ENCODE assay signal across 16 cellular contexts in genomic region chr2:239054921-239055320, GRCh38.
A peak's percentile ranks its signal among the peaks of the same experiment; 100 is the strongest.
DNase-seq lines count a peak whose midpoint lies in the region; ATAC-seq and TF ChIP-seq lines count a peak whose summit lies in the region.
"Had no signal": no experiment of that assay in that cellular context is flagged by ENCODE, and none has a peak within 500 bp of the region (broad histone marks: within the 10 kb centered on the region; RNA-seq: fewer than 3 reads in every experiment).

No MANE protein-coding gene starts in this region.

- no peak overlapping the region for H3K4me3 Mint-ChIP-seq in natural killer cell treated with Interleukin-12 subunit alpha and Interleukin-12 subunit beta and Interleukin-15 and Interleukin-18, amount 100 ng/mL, for 72 hours
- no peak overlapping the region for H3K4me3 Mint-ChIP-seq in natural killer cell
- H3K4me3 Mint-ChIP-seq in neural progenitor cell = no peak overlapping the region
- no peak overlapping the region for H3K4me3 Mint-ChIP-seq in stimulated activated effector memory CD8-positive, alpha-beta T cell treated with anti-CD3 and anti-CD28 coated beads, Interleukin-12 subunit alpha, Interleukin-12 subunit beta, amount 100 ng/mL, for 72 hours
- no peak overlapping the region for H3K4me3 Mint-ChIP-seq in activated CD4-positive, alpha-beta T cell treated with anti-CD3 and anti-CD28 coated beads, Interleukin-2, amount 10 ng/mL, durations not matched to agents 24 days and 14 days
- H3K4me3 Mint-ChIP-seq: CD4-positive, CD25-positive, alpha-beta regulatory T cell; CD8-positive, alpha-beta T cell had no signal

- peak; percentile 5 for DNase-seq in natural killer cell treated with Interleukin-12 subunit alpha and Interleukin-12 subunit beta and Interleukin-15 and Interleukin-18, amount 100 ng/mL, for 72 hours (ENCODE audit: low spot score)
- DNase-seq in natural killer cell (no peak), neural progenitor cell (ENCODE audit: low spot score) (no peak), sciatic nerve (ENCODE audit: low spot score) (peak; percentile 35), NAMALWA (ENCODE audit: low spot score) (no peak)
- DNase-seq in stimulated activated effector memory CD8-positive, alpha-beta T cell treated with anti-CD3 and anti-CD28 coated beads, Interleukin-12 subunit alpha, Interleukin-12 subunit beta, amount 100 ng/mL, for 72 hours (ENCODE audit: low spot score in 2 of 2) = no peak
- no peak for DNase-seq in activated CD4-positive, alpha-beta T cell treated with anti-CD3 and anti-CD28 coated beads, Interleukin-2, amount 10 ng/mL, durations not matched to agents 24 days and 14 days
- DNase-seq: C1 segment of cervical spinal cord; Caco-2; CD4-positive, CD25-positive, alpha-beta regulatory T cell; CD8-positive, alpha-beta T cell; DMS153; DND-41; GM23248; H7; HCEC 1CT had no signal

- intact Hi-C loops in natural killer cell (cut with micrococcal nuclease) = no loop called here
- intact Hi-C loops in sciatic nerve (cut with DNase I) = no loop called here
- intact Hi-C loops in activated CD4-positive, alpha-beta T cell treated with anti-CD3 and anti-CD28 coated beads, Interleukin-2, amount 10 ng/mL, durations not matched to agents 24 days and 14 days (cut with micrococcal nuclease) = no loop called here

- no peak overlapping the region for H3K27ac ChIP-seq in neural progenitor cell
- H3K27ac ChIP-seq: GM23248 had no signal

- no peaks in the 10 kb centered on the region for H3K4me1 ChIP-seq in neural progenitor cell
- H3K4me1 ChIP-seq: Caco-2 had no signal

- H4K20me1 ChIP-seq in neural progenitor cell (ENCODE audit: low read depth) = no peaks in the 10 kb centered on the region

- TF ChIP-seq CTCF in natural killer cell (IDR thresholded peaks at IDR 0.05) (no peak), neural progenitor cell (IDR thresholded peaks at IDR 0.05) (no peak)

- no peaks in the 10 kb centered on the region for H3K36me3 ChIP-seq in neural progenitor cell

- H3K36me3 Mint-ChIP-seq in natural killer cell treated with Interleukin-12 subunit alpha and Interleukin-12 subunit beta and Interleukin-15 and Interleukin-18, amount 100 ng/mL, for 72 hours = no peaks in the 10 kb centered on the region
- no peaks in the 10 kb centered on the region for H3K36me3 Mint-ChIP-seq in natural killer cell
- H3K36me3 Mint-ChIP-seq in neural progenitor cell = peaks cover 9% of the 10 kb centered on the region
- H3K36me3 Mint-ChIP-seq in stimulated activated effector memory CD8-positive, alpha-beta T cell treated with anti-CD3 and anti-CD28 coated beads, Interleukin-12 subunit alpha, Interleukin-12 subunit beta, amount 100 ng/mL, for 72 hours = peaks cover 36% of the 10 kb centered on the region
- peaks cover 18% of the 10 kb centered on the region for H3K36me3 Mint-ChIP-seq in activated CD4-positive, alpha-beta T cell treated with anti-CD3 and anti-CD28 coated beads, Interleukin-2, amount 10 ng/mL, durations not matched to agents 24 days and 14 days (ENCODE audit: low read depth)

- H3K4me3 ChIP-seq in neural progenitor cell = no peak overlapping the region
- H3K4me3 ChIP-seq: GM23248 had no signal

- no peaks in the 10 kb centered on the region for H3K27me3 Mint-ChIP-seq in natural killer cell treated with Interleukin-12 subunit alpha and Interleukin-12 subunit beta and Interleukin-15 and Interleukin-18, amount 100 ng/mL, for 72 hours
- no peaks in the 10 kb centered on the region for H3K27me3 Mint-ChIP-seq in natural killer cell (ENCODE audit: low read depth in 2 of 2)
- no peaks in the 10 kb centered on the region for H3K27me3 Mint-ChIP-seq in neural progenitor cell (ENCODE audit: insufficient read depth, low read depth)
- H3K27me3 Mint-ChIP-seq in activated CD4-positive, alpha-beta T cell treated with anti-CD3 and anti-CD28 coated beads, Interleukin-2, amount 10 ng/mL, durations not matched to agents 24 days and 14 days = no peaks in the 10 kb centered on the region
- H3K27me3 Mint-ChIP-seq: CD4-positive, CD25-positive, alpha-beta regulatory T cell had no signal

- H3K9me3 Mint-ChIP-seq in natural killer cell treated with Interleukin-12 subunit alpha and Interleukin-12 subunit beta and Interleukin-15 and Interleukin-18, amount 100 ng/mL, for 72 hours = no peaks in the 10 kb centered on the region
- H3K9me3 Mint-ChIP-seq in natural killer cell (no peaks in the 10 kb centered on the region), neural progenitor cell (no peaks in the 10 kb centered on the region)
- H3K9me3 Mint-ChIP-seq in stimulated activated effector memory CD8-positive, alpha-beta T cell treated with anti-CD3 and anti-CD28 coated beads, Interleukin-12 subunit alpha, Interleukin-12 subunit beta, amount 100 ng/mL, for 72 hours = no peaks in the 10 kb centered on the region
- H3K9me3 Mint-ChIP-seq in activated CD4-positive, alpha-beta T cell treated with anti-CD3 and anti-CD28 coated beads, Interleukin-2, amount 10 ng/mL, durations not matched to agents 24 days and 14 days = no peaks in the 10 kb centered on the region
- H3K9me3 Mint-ChIP-seq: CD8-positive, alpha-beta T cell had no signal

- no peak overlapping the region for H2AFZ ChIP-seq in neural progenitor cell (replicated peaks)
- H2AFZ ChIP-seq: GM23248 had no signal

- no peaks in the 10 kb centered on the region for H3F3A ChIP-seq in neural progenitor cell (ENCODE audit: low read depth)

- no peaks in the 10 kb centered on the region for H3K4me1 Mint-ChIP-seq in natural killer cell treated with Interleukin-12 subunit alpha and Interleukin-12 subunit beta and Interleukin-15 and Interleukin-18, amount 100 ng/mL, for 72 hours (ENCODE audit: low read depth in 2 of 2)
- H3K4me1 Mint-ChIP-seq in natural killer cell = peaks cover 0 to 4% of the 10 kb centered on the region in 2 donors
- H3K4me1 Mint-ChIP-seq in neural progenitor cell = no peaks in the 10 kb centered on the region
- H3K4me1 Mint-ChIP-seq in stimulated activated effector memory CD8-positive, alpha-beta T cell treated with anti-CD3 and anti-CD28 coated beads, Interleukin-12 subunit alpha, Interleukin-12 subunit beta, amount 100 ng/mL, for 72 hours = peaks cover 6% of the 10 kb centered on the region
- no peaks in the 10 kb centered on the region for H3K4me1 Mint-ChIP-seq in activated CD4-positive, alpha-beta T cell treated with anti-CD3 and anti-CD28 coated beads, Interleukin-2, amount 10 ng/mL, durations not matched to agents 24 days and 14 days
- H3K4me1 Mint-ChIP-seq: CD4-positive, CD25-positive, alpha-beta regulatory T cell had no signal

- no peaks in the 10 kb centered on the region for H3K9me3 ChIP-seq in neural progenitor cell (ENCODE audit: low read depth)
- H3K9me3 ChIP-seq: Caco-2 had no signal

- H3K27ac Mint-ChIP-seq in natural killer cell treated with Interleukin-12 subunit alpha and Interleukin-12 subunit beta and Interleukin-15 and Interleukin-18, amount 100 ng/mL, for 72 hours = no peak overlapping the region
- no peak overlapping the region for H3K27ac Mint-ChIP-seq in natural killer cell
- peak overlapping the region; percentile 47 for H3K27ac Mint-ChIP-seq in neural progenitor cell
- H3K27ac Mint-ChIP-seq in stimulated activated effector memory CD8-positive, alpha-beta T cell treated with anti-CD3 and anti-CD28 coated beads, Interleukin-12 subunit alpha, Interleukin-12 subunit beta, amount 100 ng/mL, for 72 hours = no peak overlapping the region
- H3K27ac Mint-ChIP-seq in activated CD4-positive, alpha-beta T cell treated with anti-CD3 and anti-CD28 coated beads, Interleukin-2, amount 10 ng/mL, durations not matched to agents 24 days and 14 days = no peak overlapping the region
- H3K27ac Mint-ChIP-seq: CD4-positive, CD25-positive, alpha-beta regulatory T cell; CD8-positive, alpha-beta T cell had no signal

- no peaks in the 10 kb centered on the region for H3K27me3 ChIP-seq in neural progenitor cell

- H3K4me2 ChIP-seq in neural progenitor cell = no peak overlapping the region

- no peaks in the 10 kb centered on the region for H3K79me2 ChIP-seq in neural progenitor cell (ENCODE audit: low read depth)

- ATAC-seq in natural killer cell treated with Interleukin-12 subunit alpha and Interleukin-12 subunit beta and Interleukin-15 and Interleukin-18, amount 100 ng/mL, for 72 hours = no peak
- no peak for ATAC-seq in natural killer cell
- ATAC-seq in sciatic nerve = no peak
- ATAC-seq in stimulated activated effector memory CD8-positive, alpha-beta T cell treated with anti-CD3 and anti-CD28 coated beads, Interleukin-12 subunit alpha, Interleukin-12 subunit beta, amount 100 ng/mL, for 72 hours = no peak
- ATAC-seq: CD8-positive, alpha-beta T cell had no signal

- no peak overlapping the region for H3K9ac ChIP-seq in neural progenitor cell
- H3K9ac ChIP-seq: GM23248 had no signal

Comparison
In these comparisons a context has a peak if more than half of its experiments do, and no peak if none do; other contexts are left out.
1. DNase-seq: peak in natural killer cell treated with Interleukin-12 subunit alpha and Interleukin-12 subunit beta and Interleukin-15 and Interleukin-18, amount 100 ng/mL, for 72 hours (single experiment) and sciatic nerve (single experiment); none in natural killer cell (single experiment), neural progenitor cell (single experiment), NAMALWA (single experiment), stimulated activated effector memory CD8-positive, alpha-beta T cell treated with anti-CD3 and anti-CD28 coated beads, Interleukin-12 subunit alpha, Interleukin-12 subunit beta, amount 100 ng/mL, for 72 hours (0 of 2) and activated CD4-positive, alpha-beta T cell treated with anti-CD3 and anti-CD28 coated beads, Interleukin-2, amount 10 ng/mL, durations not matched to agents 24 days and 14 days (single experiment).